8 cellular contexts compared by ENCODE assay signal in genomic region chr10:100046088-100046487, GRCh38. TPM values are rescaled to one million over a fixed set of nuclear protein-coding genes. Genes with fewer than 3 reads are reported as not detected.
A peak's percentile ranks its signal among the peaks of the same experiment; 100 is the strongest.
DNase-seq lines count a peak whose midpoint lies in the region; ATAC-seq and TF ChIP-seq lines count a peak whose summit lies in the region.

No MANE protein-coding gene starts in this region.

- no peaks in the 10 kb centered on the region for H3K27me3 ChIP-seq in OCI-LY3 (ENCODE audit: low read depth, low read length)
- no peaks in the 10 kb centered on the region for H3K27me3 ChIP-seq in esophagus muscularis mucosa

- no peaks in the 10 kb centered on the region for H4K20me1 ChIP-seq in OCI-LY3 (ENCODE audit: insufficient read depth, low read length)

- H3K4me3 Mint-ChIP-seq in naive B cell = no peak overlapping the region

- H3K4me1 Mint-ChIP-seq in naive B cell = peaks cover 6 to 9% (median 8%) of the 10 kb centered on the region in 3 donors

- intact Hi-C loops in esophagus muscularis mucosa (cut with DNase I) = loop anchor here (1.0 kb wide), 1 partner anchor 200 kb away; no protein-coding TSS in a partner anchor

- DNase-seq in activated gamma-delta T cell treated with Interleukin-2 at 50 U/mL for 16 hours = peak; percentile 79
- no peak for DNase-seq in activated gamma-delta T cell (lab: John Stamatoyannopoulos, UW)
- DNase-seq in HT1080 (ENCODE audit: low read depth) = peak; percentile 84
- DNase-seq in activated CD8-positive, alpha-beta memory T cell treated with anti-CD3 and anti-CD28 coated beads, Interleukin-2, amount 50 U/mL, for 48 hours = peak; percentile 98
- DNase-seq in esophagus muscularis mucosa (ENCODE audit: extremely low spot score) = peak; percentile 97
- peak; percentile 68 for DNase-seq in naive B cell
- DNase-seq in stimulated activated CD8-positive, alpha-beta memory T cell treated with anti-CD3 and anti-CD28 coated beads, Interleukin-7, amount 100 ng/mL, for 24 hours (ENCODE audit: low read depth) = peak; percentile 77

- H3K27ac Mint-ChIP-seq in naive B cell = peak overlapping the region in 2 of 6 donors; percentile 36 to 52

- no peak overlapping the region for H3K27ac ChIP-seq in OCI-LY3 (ENCODE audit: low read length)
- H3K27ac ChIP-seq in esophagus muscularis mucosa (replicated peaks in 1 of 4) = no peak overlapping the region

- peak; percentile 75 to 91 for ATAC-seq in naive B cell (ENCODE audit: low read depth in 2 of 2)

- TF ChIP-seq CTCF in OCI-LY3 (IDR thresholded peaks at IDR 0.05; ENCODE audit: low read depth, low read length) = peak; percentile 81
- TF ChIP-seq CTCF in esophagus muscularis mucosa (IDR thresholded peaks at IDR 0.05) = peak in 2 of 3 experiments; percentile 93 to 95

- TF ChIP-seq POLR2A in esophagus muscularis mucosa (IDR thresholded peaks at IDR 0.05; ENCODE audit: low read depth) = no peak

- H3K9me3 Mint-ChIP-seq in naive B cell = no peaks in the 10 kb centered on the region

- no peaks in the 10 kb centered on the region for H3K36me3 ChIP-seq in OCI-LY3 (replicated peaks; ENCODE audit: low read depth, low read length)
- H3K36me3 ChIP-seq in esophagus muscularis mucosa = no peaks in the 10 kb centered on the region

- 16% methylated on average over 7 of the region's 7 CpGs for WGBS in esophagus muscularis mucosa

- peak overlapping the region; percentile 87; the same call in 1 of the 2 replicates for H2AFZ ChIP-seq in OCI-LY3 (ENCODE audit: low read depth, low read length)

- no peaks in the 10 kb centered on the region for H3K36me3 Mint-ChIP-seq in naive B cell

- H3K4me2 ChIP-seq in OCI-LY3 (ENCODE audit: low read length) = peak overlapping the region; percentile 40

- TF ChIP-seq EP300 in esophagus muscularis mucosa (IDR thresholded peaks at IDR 0.05) = no peak

- H3K27me3 Mint-ChIP-seq in naive B cell = peaks cover 0 to 6% (median 4%) of the 10 kb centered on the region in 3 donors

- H3K4me3 ChIP-seq in OCI-LY3 (ENCODE audit: low read length) = no peak overlapping the region
- no peak overlapping the region for H3K4me3 ChIP-seq in esophagus muscularis mucosa

- H3K9me3 ChIP-seq in OCI-LY3 (ENCODE audit: insufficient read depth, low read length) (no peaks in the 10 kb centered on the region), esophagus muscularis mucosa (no peaks in the 10 kb centered on the region)

- H3K79me2 ChIP-seq in OCI-LY3 (ENCODE audit: low read length) = no peaks in the 10 kb centered on the region

- H3K9ac ChIP-seq in OCI-LY3 (ENCODE audit: low read length) = no peak overlapping the region

- H3K4me1 ChIP-seq in OCI-LY3 (ENCODE audit: low read length) (no peaks in the 10 kb centered on the region), esophagus muscularis mucosa (peaks cover 15 to 31% (median 24%) of the 10 kb centered on the region in 4 donors)

RNA-seq across cellular contexts. Expression of gene CPN1, which starts 35.6 kb away (rescaled TPM):
- not detected in 2 replicates for total RNA-seq in HT1080 (2014; rRNA removed; shearing (Covaris generic))
- not detected in 2 replicates for polyA plus RNA-seq in HT1080 (2015; cell fraction: cytosol; rRNA removed)
- not detected in 2 replicates for polyA plus RNA-seq in HT1080 (2015; cell fraction: nucleus; rRNA removed)
- not detected for total RNA-seq in esophagus muscularis mucosa
- polyA plus RNA-seq in naive B cell (ENCODE audit: low read depth in 6 of 6) = not detected

RNA-seq across cellular contexts. Expression of gene DNMBP, which starts 36.3 kb away (rescaled TPM):
- 24.7 and 31.9 TPM in 2 replicates for total RNA-seq in HT1080 (2014; rRNA removed; shearing (Covaris generic))
- 38.7 and 50.8 TPM in 2 replicates for polyA plus RNA-seq in HT1080 (2015; cell fraction: cytosol; rRNA removed)
- 118 and 127 TPM in 2 replicates for polyA plus RNA-seq in HT1080 (2015; cell fraction: nucleus; rRNA removed)
- 10 to 100 TPM; 14.5 to 21.6 (median 17.4) TPM for total RNA-seq in esophagus muscularis mucosa
- 10 to 100 TPM in 1 of 6 donors, 1 to 10 TPM in 5; 1.2 to 11.9 (median 6.1) TPM for polyA plus RNA-seq in naive B cell (ENCODE audit: low read depth in 6 of 6)
